ENCODE assay signal across 17 cellular contexts in genomic region chr7:18960735-18961134, GRCh38.
DNase-seq lines count a peak whose midpoint lies in the region; ATAC-seq and TF ChIP-seq lines count a peak whose summit lies in the region.
"Had no signal": no experiment of that assay in that cellular context is flagged by ENCODE, and none has a peak within 500 bp of the region (broad histone marks: within the 10 kb centered on the region; RNA-seq: fewer than 3 reads in every experiment).

No MANE protein-coding gene starts in this region.

- no peak for TF ChIP-seq CTCF in AG04450 (IDR thresholded peaks at IDR 0.05; ENCODE audit: low read depth, low read length)
- TF ChIP-seq CTCF in choroid plexus epithelial cell (conservative IDR thresholded peaks at IDR 0.05; ENCODE audit: low read depth, low read length): no peak
- no peak for TF ChIP-seq CTCF in neural progenitor cell (IDR thresholded peaks at IDR 0.05)

- CTCF ChIA-PET in AG04450 (lab: Charles Lee): no interaction called here

- H4K20me1 ChIP-seq in neural progenitor cell (ENCODE audit: low read depth): no peaks in the 10 kb centered on the region

- no peak overlapping the region for H3K4me2 ChIP-seq in neural progenitor cell

- no peaks in the 10 kb centered on the region for H3K27me3 Mint-ChIP-seq in neural progenitor cell (ENCODE audit: insufficient read depth, low read depth)
- H3K27me3 Mint-ChIP-seq: B cell; CD4-positive, alpha-beta T cell; IgD-negative memory B cell had no signal

- H3K9me3 ChIP-seq in AG04450 (ENCODE audit: control insufficient read depth, insufficient read depth, low read length) (no peaks in the 10 kb centered on the region), neural progenitor cell (ENCODE audit: low read depth) (no peaks in the 10 kb centered on the region)
- H3K9me3 ChIP-seq: HAP-1 had no signal

- no peaks in the 10 kb centered on the region for H3K79me2 ChIP-seq in neural progenitor cell (ENCODE audit: low read depth)

- H3K4me3 Mint-ChIP-seq in neural progenitor cell: no peak overlapping the region
- H3K4me3 Mint-ChIP-seq: B cell; CD4-positive, alpha-beta T cell; IgD-negative memory B cell had no signal

- H3K36me3 Mint-ChIP-seq in neural progenitor cell: no peaks in the 10 kb centered on the region

- no peak overlapping the region for H3K27ac Mint-ChIP-seq in neural progenitor cell
- H3K27ac Mint-ChIP-seq: B cell; CD4-positive, alpha-beta T cell had no signal

- H3K9me3 Mint-ChIP-seq in neural progenitor cell: no peaks in the 10 kb centered on the region
- H3K9me3 Mint-ChIP-seq: CD4-positive, alpha-beta T cell; IgD-negative memory B cell had no signal

- H3K4me1 ChIP-seq in neural progenitor cell: peaks cover 12% of the 10 kb centered on the region

- DNase-seq in AG04450 (ENCODE audit: low read depth, low spot score) (peak; percentile 24), NCI-H69 (lab: John Stamatoyannopoulos, UW) (peak; percentile 26), choroid plexus epithelial cell (ENCODE audit: low read depth) (peak; percentile 33), neural progenitor cell (ENCODE audit: low spot score) (peak; percentile 9), NCI-H748 (lab: John Stamatoyannopoulos, UW; ENCODE audit: unreplicated experiment) (no peak), Right ventricle myocardium inferior (ENCODE audit: missing footprints) (no peak), putamen (ENCODE audit: low spot score) (no peak)
- DNase-seq: 8988T; ACHN; C1 segment of cervical spinal cord; Calu3; CD4-positive, alpha-beta T cell; DMS 273 treated with DMSO at 0.1 percent for 48 hours; KG1 had no signal

- H3K36me3 ChIP-seq in neural progenitor cell: no peaks in the 10 kb centered on the region
- H3K36me3 ChIP-seq: HAP-1 had no signal

- intact Hi-C loops in Right ventricle myocardium inferior (cut with DNase I): no loop called here

- no peak overlapping the region for H3K9ac ChIP-seq in neural progenitor cell

- H3K27ac ChIP-seq in AG04450 (ENCODE audit: low read depth, low read length) (no peak overlapping the region), neural progenitor cell (no peak overlapping the region)

- H3K4me1 Mint-ChIP-seq in neural progenitor cell: peaks cover 10% of the 10 kb centered on the region
- H3K4me1 Mint-ChIP-seq: B cell had no signal

- H3K27me3 ChIP-seq in AG04450 (ENCODE audit: control insufficient read depth, insufficient read depth, low read length) (no peaks in the 10 kb centered on the region), neural progenitor cell (no peaks in the 10 kb centered on the region)

- no peak for ATAC-seq in Right ventricle myocardium inferior

- POLR2A ChIA-PET in AG04450 (lab: Yijun Ruan, JAX): no interaction called here

- H3K4me3 ChIP-seq in AG04450 (ENCODE audit: low read depth, low read length) (no peak overlapping the region), choroid plexus epithelial cell (ENCODE audit: low read depth, low read length) (no peak overlapping the region), neural progenitor cell (no peak overlapping the region)
- H3K4me3 ChIP-seq: HAP-1 had no signal

- H3F3A ChIP-seq in neural progenitor cell (ENCODE audit: low read depth): no peaks in the 10 kb centered on the region

- H2AFZ ChIP-seq in neural progenitor cell (replicated peaks): peak overlapping the region; percentile 20

Comparison
In these comparisons a context has a peak if more than half of its experiments do, and no peak if none do; other contexts are left out.
1. DNase-seq: peak in AG04450 (single experiment), NCI-H69 (single experiment), choroid plexus epithelial cell (single experiment) and neural progenitor cell (single experiment); none in NCI-H748 (single experiment), Right ventricle myocardium inferior (single experiment) and putamen (single experiment).